18 cellular contexts compared by ENCODE assay signal in genomic region chr12:32367381-32367780, GRCh38. TPM values are rescaled to one million over a fixed set of nuclear protein-coding genes. Genes with fewer than 3 reads are reported as not detected.
DNase-seq lines count a peak whose midpoint lies in the region; ATAC-seq and TF ChIP-seq lines count a peak whose summit lies in the region.
"Had no signal": no experiment of that assay in that cellular context is flagged by ENCODE, and none has a peak within 500 bp of the region (broad histone marks: within the 10 kb centered on the region; RNA-seq: fewer than 3 reads in every experiment).

No MANE protein-coding gene starts in this region.

- H3K79me2 ChIP-seq in GM23338 (replicated peaks; ENCODE audit: insufficient read depth), result no peaks in the 10 kb centered on the region

- H2AFZ ChIP-seq in GM23338 (no peak overlapping the region), neuronal stem cell (ENCODE audit: low read length) (no peak overlapping the region)

- WGBS in neuronal stem cell (ENCODE audit: extremely low coverage in 2 of 2, insufficient read length in 2 of 2, insufficient replicate concordance in 1 of 2), 2 donors, result no CpG with 5 or more reads among the region's 4 CpGs

- H2BK120ac ChIP-seq in neuronal stem cell (ENCODE audit: low read depth, low read length), result no peak overlapping the region

- no peaks in the 10 kb centered on the region for H3K9me3 Mint-ChIP-seq in GM23338
- H3K9me3 Mint-ChIP-seq in stimulated activated memory B cell treated with anti-CD40 and anti-IgM and Interleukin-4, amounts not matched to agents 10 μg/mL and 1 μg/mL and 100 μg/mL, for 72 hours, result no peaks in the 10 kb centered on the region
- H3K9me3 Mint-ChIP-seq: CD4-positive, CD25-positive, alpha-beta regulatory T cell had no signal

- no peak overlapping the region for H2BK12ac ChIP-seq in neuronal stem cell (ENCODE audit: low read length)

- H3K27me3 ChIP-seq in GM23338 (ENCODE audit: insufficient read depth), result no peaks in the 10 kb centered on the region
- H3K27me3 ChIP-seq in neuronal stem cell (ENCODE audit: control insufficient read depth in 3 of 3, insufficient read depth in 3 of 3, low read depth in 1 of 3, low read length in 3 of 3), result no peaks in the 10 kb centered on the region
- H3K27me3 ChIP-seq: Peyer's patch had no signal

- no peak overlapping the region for H3K4me3 Mint-ChIP-seq in GM23338
- H3K4me3 Mint-ChIP-seq in stimulated activated memory B cell treated with anti-CD40 and anti-IgM and Interleukin-4, amounts not matched to agents 10 μg/mL and 1 μg/mL and 100 μg/mL, for 72 hours, result no peak overlapping the region
- H3K4me3 Mint-ChIP-seq: CD4-positive, CD25-positive, alpha-beta regulatory T cell had no signal

- H3K4me1 Mint-ChIP-seq in GM23338, result peaks cover 29% of the 10 kb centered on the region
- no peaks in the 10 kb centered on the region for H3K4me1 Mint-ChIP-seq in stimulated activated memory B cell treated with anti-CD40 and anti-IgM and Interleukin-4, amounts not matched to agents 10 μg/mL and 1 μg/mL and 100 μg/mL, for 72 hours
- H3K4me1 Mint-ChIP-seq: CD4-positive, CD25-positive, alpha-beta regulatory T cell had no signal

- H2BK15ac ChIP-seq in neuronal stem cell (ENCODE audit: low read length), result no peak overlapping the region

- H3K27ac ChIP-seq in GM23338 (ENCODE audit: low read depth) (no peak overlapping the region), neuronal stem cell (replicated peaks; ENCODE audit: low read length) (peak overlapping the region; percentile 23)
- H3K27ac ChIP-seq: Peyer's patch had no signal

- no peak overlapping the region for H3K14ac ChIP-seq in neuronal stem cell (ENCODE audit: low read length)

- no peaks in the 10 kb centered on the region for H3K27me3 Mint-ChIP-seq in GM23338 (ENCODE audit: insufficient read depth, low read depth, poor library complexity)
- H3K27me3 Mint-ChIP-seq in stimulated activated memory B cell treated with anti-CD40 and anti-IgM and Interleukin-4, amounts not matched to agents 10 μg/mL and 1 μg/mL and 100 μg/mL, for 72 hours, result no peaks in the 10 kb centered on the region
- H3K27me3 Mint-ChIP-seq: CD4-positive, CD25-positive, alpha-beta regulatory T cell had no signal

- H2AK5ac ChIP-seq in neuronal stem cell (ENCODE audit: low read depth, low read length), result no peak overlapping the region

- H2BK5ac ChIP-seq in neuronal stem cell (ENCODE audit: low read length), result no peak overlapping the region

- H4K8ac ChIP-seq in neuronal stem cell (ENCODE audit: low read depth, low read length), result no peak overlapping the region

- no peak overlapping the region for H3K18ac ChIP-seq in neuronal stem cell (ENCODE audit: low read length)

- no peaks in the 10 kb centered on the region for H4K20me1 ChIP-seq in GM23338 (replicated peaks; ENCODE audit: insufficient read depth)

- DNase-seq in GM23338 (ENCODE audit: low spot score), result no peak
- DNase-seq in RKO (ENCODE audit: low spot score), result peak; percentile 11
- DNase-seq in epithelial cell of esophagus (ENCODE audit: low read depth), result peak; percentile 13
- no peak for DNase-seq in neuronal stem cell (ENCODE audit: low spot score)
- no peak for DNase-seq in kidney glomerular epithelial cell (lab: John Stamatoyannopoulos, UW)
- DNase-seq: Calu3; CD4-positive, CD25-positive, alpha-beta regulatory T cell; DMS79; MV-4-11; NCI-H1436 treated with DMSO at 0.1 percent for 48 hours; NCI-H2107; NCI-H446; NCI-H748 treated with DMSO at 0.1 percent for 48 hours; Peyer's patch had no signal

- TF ChIP-seq CTCF in GM23338 (conservative IDR thresholded peaks at IDR 0.05; ENCODE audit: low read depth in 2 of 2), result no peak
- no peak for TF ChIP-seq CTCF in epithelial cell of esophagus (IDR thresholded peaks at IDR 0.05; ENCODE audit: insufficient read depth, low read depth, low read length, missing control alignments)

- no peaks in the 10 kb centered on the region for H3K79me1 ChIP-seq in neuronal stem cell (ENCODE audit: low read depth, low read length)

- H3K4me3 ChIP-seq in GM23338 (no peak overlapping the region), epithelial cell of esophagus (ENCODE audit: low read length) (no peak overlapping the region), neuronal stem cell (ENCODE audit: low read length in 2 of 2) (no peak overlapping the region)
- H3K4me3 ChIP-seq: GM12878, Peyer's patch had no signal

- peaks cover 0 to 2% of the 10 kb centered on the region in 2 donors for H3K9me3 ChIP-seq in neuronal stem cell (replicated peaks in 1 of 2; ENCODE audit: control insufficient read depth in 2 of 2, insufficient read depth in 1 of 2, low read depth in 1 of 2, low read length in 2 of 2)
- H3K9me3 ChIP-seq: Peyer's patch had no signal

- H3K36me3 ChIP-seq in GM23338 (ENCODE audit: insufficient read depth) (no peaks in the 10 kb centered on the region), neuronal stem cell (replicated peaks in 1 of 2; ENCODE audit: control insufficient read depth in 2 of 2, insufficient read depth in 2 of 2, low read length in 2 of 2) (no peaks in the 10 kb centered on the region)
- H3K36me3 ChIP-seq: Peyer's patch had no signal

- no peaks in the 10 kb centered on the region for H3K36me3 Mint-ChIP-seq in GM23338 (ENCODE audit: low read depth)
- peaks cover 5% of the 10 kb centered on the region for H3K36me3 Mint-ChIP-seq in stimulated activated memory B cell treated with anti-CD40 and anti-IgM and Interleukin-4, amounts not matched to agents 10 μg/mL and 1 μg/mL and 100 μg/mL, for 72 hours
- H3K36me3 Mint-ChIP-seq: CD4-positive, CD25-positive, alpha-beta regulatory T cell had no signal

- 0 out of 2 replicates have a peak, but pooled peaks cover 4% of the 10 kb centered on the region for H3F3A ChIP-seq in GM23338 (replicated peaks; ENCODE audit: low read depth)

- no peak overlapping the region for H3K4ac ChIP-seq in neuronal stem cell (ENCODE audit: low read length)

- H3K4me2 ChIP-seq in GM23338, result no peak overlapping the region
- H3K4me2 ChIP-seq in neuronal stem cell (ENCODE audit: insufficient read depth, low read length, poor library complexity, severe bottlenecking), result no peak overlapping the region

- H3K9me2 ChIP-seq in GM23338 (ENCODE audit: insufficient read depth), result no peaks in the 10 kb centered on the region

- ATAC-seq in GM23338, result no peak
- ATAC-seq in GM18519 (IDR thresholded peaks at IDR 0.05; ENCODE audit: low FRiP score, unreplicated experiment), result no peak
- ATAC-seq in stimulated activated memory B cell treated with anti-CD40 and anti-IgM and Interleukin-4, amounts not matched to agents 10 μg/mL and 1 μg/mL and 100 μg/mL, for 72 hours, result no peak
- ATAC-seq: GM12878, HCT116 had no signal

- no peak overlapping the region for H4K91ac ChIP-seq in neuronal stem cell (ENCODE audit: low read depth, low read length, poor library complexity)

- peak overlapping the region; percentile 68 for H3K23ac ChIP-seq in neuronal stem cell (ENCODE audit: low read depth, low read length, poor library complexity)

- peak overlapping the region; percentile 52; the same call in 1 of the 2 replicates for H3K27ac Mint-ChIP-seq in GM23338
- no peak overlapping the region for H3K27ac Mint-ChIP-seq in stimulated activated memory B cell treated with anti-CD40 and anti-IgM and Interleukin-4, amounts not matched to agents 10 μg/mL and 1 μg/mL and 100 μg/mL, for 72 hours
- H3K27ac Mint-ChIP-seq: CD4-positive, CD25-positive, alpha-beta regulatory T cell had no signal

- H3K9ac ChIP-seq in neuronal stem cell (ENCODE audit: low read depth, low read length, poor library complexity), result no peak overlapping the region

- H3K4me1 ChIP-seq in GM23338 (ENCODE audit: insufficient read depth) (peaks cover 11% of the 10 kb centered on the region), neuronal stem cell (ENCODE audit: control insufficient read depth in 2 of 2, insufficient read depth in 1 of 2, low read depth in 1 of 2, low read length in 2 of 2) (peaks cover 0 to 4% of the 10 kb centered on the region in 2 donors)

RNA-seq across cellular contexts. Expression of gene FGD4, which starts 32.0 kb away (rescaled TPM):
- total RNA-seq in GM23338 (2014; rRNA removed; shearing (Covaris generic)), result 48.6 and 54.3 TPM in 2 replicates
- polyA plus RNA-seq in GM23338 (2016; fragmentation: Nextera tagmentation; extraction: Ambion mirVana), result 16.9 and 24.3 TPM in 2 replicates
- 10.7 TPM for polyA plus RNA-seq in neuronal stem cell (2013, experiment 1 of 2)
- polyA plus RNA-seq in neuronal stem cell (2013, experiment 2 of 2), result 12.5 TPM

Comparison
In these comparisons a context has a peak if more than half of its experiments do, and no peak if none do; other contexts are left out.
1. DNase-seq: peak in RKO (single experiment) and epithelial cell of esophagus (single experiment); none in GM23338 (single experiment), neuronal stem cell (single experiment) and kidney glomerular epithelial cell (single experiment).